In genomic region chr17:79361221-79361734, GRCh38 we compare ENCODE assay signal across 18 cellular contexts.
A peak's percentile ranks its signal among the peaks of the same experiment; 100 is the strongest.
DNase-seq lines count a peak whose midpoint lies in the region; ATAC-seq, FAIRE-seq and TF ChIP-seq lines count a peak whose summit lies in the region.
"Had no signal": no experiment of that assay in that cellular context is flagged by ENCODE, and none has a peak within 500 bp of the region (broad histone marks: within the 10 kb centered on the region; RNA-seq: fewer than 3 reads in every experiment).

No MANE protein-coding gene starts in this region.

- CTCF ChIA-PET in activated CD8-positive, alpha-beta memory T cell treated with anti-CD3 and anti-CD28 coated beads, Interleukin-2, amount 10 ng/mL, durations not matched to agents 7 days and 5 days (lab: Charles Lee) = no interaction called here

- no peaks in the 10 kb centered on the region for H3K4me1 Mint-ChIP-seq in activated CD8-positive, alpha-beta memory T cell treated with anti-CD3 and anti-CD28 coated beads, Interleukin-2, amount 10 ng/mL, durations not matched to agents 7 days and 5 days

- DNase-seq in Right ventricle myocardium inferior (ENCODE audit: missing footprints) (peak; percentile 64), right atrium auricular region (ENCODE audit: low spot score) (no peak), kidney (peak; percentile 41), NCI-H1694 (lab: John Stamatoyannopoulos, UW) (no peak), tibial nerve (ENCODE audit: low spot score in 2 of 2) (no peak)
- DNase-seq in activated CD8-positive, alpha-beta memory T cell treated with anti-CD3 and anti-CD28 coated beads, Interleukin-2, amount 10 ng/mL, durations not matched to agents 7 days and 5 days = no peak
- DNase-seq: ACHN; C1 segment of cervical spinal cord; Calu3; CD4-positive, alpha-beta T cell; DMS 273 treated with DMSO at 0.1 percent for 48 hours; DMS79 had no signal

- TF ChIP-seq EP300 in tibial nerve (IDR thresholded peaks at IDR 0.05) = no peak

- no peaks in the 10 kb centered on the region for H3K9me3 Mint-ChIP-seq in activated CD8-positive, alpha-beta memory T cell treated with anti-CD3 and anti-CD28 coated beads, Interleukin-2, amount 10 ng/mL, durations not matched to agents 7 days and 5 days (ENCODE audit: low read depth)
- H3K9me3 Mint-ChIP-seq: CD4-positive, alpha-beta T cell had no signal

- ATAC-seq in Right ventricle myocardium inferior = no peak
- no peak for ATAC-seq in activated CD8-positive, alpha-beta memory T cell treated with anti-CD3 and anti-CD28 coated beads, Interleukin-2, amount 10 ng/mL, durations not matched to agents 7 days and 5 days
- ATAC-seq: GM12878, HCT116 had no signal

- no peak overlapping the region for H3K27ac Mint-ChIP-seq in activated CD8-positive, alpha-beta memory T cell treated with anti-CD3 and anti-CD28 coated beads, Interleukin-2, amount 10 ng/mL, durations not matched to agents 7 days and 5 days
- H3K27ac Mint-ChIP-seq: CD4-positive, alpha-beta T cell had no signal

- TF ChIP-seq CTCF in right atrium auricular region (IDR thresholded peaks at IDR 0.05) (no peak), VCaP (conservative IDR thresholded peaks at IDR 0.05) (no peak), kidney (IDR thresholded peaks at IDR 0.05; ENCODE audit: borderline replicate concordance, extremely low read depth, insufficient read depth) (no peak), tibial nerve (IDR thresholded peaks at IDR 0.05) (no peak)

- H3K27me3 ChIP-seq in right atrium auricular region = no peaks in the 10 kb centered on the region
- peaks cover 0 to 74% of the 10 kb centered on the region in 2 donors for H3K27me3 ChIP-seq in tibial nerve

- H3K36me3 Mint-ChIP-seq in activated CD8-positive, alpha-beta memory T cell treated with anti-CD3 and anti-CD28 coated beads, Interleukin-2, amount 10 ng/mL, durations not matched to agents 7 days and 5 days = no peaks in the 10 kb centered on the region

- H3K4me1 ChIP-seq in right atrium auricular region (no peaks in the 10 kb centered on the region), kidney (ENCODE audit: control insufficient read depth in 1 of 2, insufficient read depth in 1 of 2, low read depth in 1 of 2, low read length in 2 of 2) (no peaks in the 10 kb centered on the region), tibial nerve (no peaks in the 10 kb centered on the region)

- no peak for TF ChIP-seq POLR2A in tibial nerve (IDR thresholded peaks at IDR 0.05)

- no peaks in the 10 kb centered on the region for H3K27me3 Mint-ChIP-seq in activated CD8-positive, alpha-beta memory T cell treated with anti-CD3 and anti-CD28 coated beads, Interleukin-2, amount 10 ng/mL, durations not matched to agents 7 days and 5 days

- H3K9me3 ChIP-seq in right atrium auricular region = no peaks in the 10 kb centered on the region
- no peaks in the 10 kb centered on the region for H3K9me3 ChIP-seq in kidney (ENCODE audit: control insufficient read depth in 1 of 2, low read length in 2 of 2)
- no peaks in the 10 kb centered on the region for H3K9me3 ChIP-seq in tibial nerve

- H3K4me3 ChIP-seq in right atrium auricular region (no peak overlapping the region), kidney (ENCODE audit: low read length in 2 of 2) (no peak overlapping the region), tibial nerve (no peak overlapping the region)
- H3K4me3 ChIP-seq: GM12878 had no signal

- no peak overlapping the region for H3K9ac ChIP-seq in kidney (ENCODE audit: low read length in 2 of 2)

- no peak overlapping the region for H3K4me3 Mint-ChIP-seq in activated CD8-positive, alpha-beta memory T cell treated with anti-CD3 and anti-CD28 coated beads, Interleukin-2, amount 10 ng/mL, durations not matched to agents 7 days and 5 days
- H3K4me3 Mint-ChIP-seq: CD4-positive, alpha-beta T cell had no signal

- H3K36me3 ChIP-seq in right atrium auricular region (no peaks in the 10 kb centered on the region), kidney (ENCODE audit: control insufficient read depth in 1 of 2, insufficient read depth in 2 of 2, low read length in 2 of 2) (no peaks in the 10 kb centered on the region), tibial nerve (no peaks in the 10 kb centered on the region)

- H3K27ac ChIP-seq in right atrium auricular region (no peak overlapping the region), VCaP (peak overlapping the region; percentile 74), kidney (ENCODE audit: low read depth in 2 of 2, low read length in 2 of 2) (no peak overlapping the region), tibial nerve (no peak overlapping the region)
- H3K27ac ChIP-seq: HL-60 had no signal

- 67 to 68% methylated on average over 12 of the region's 12 CpGs for WGBS in tibial nerve, 2 donors

- intact Hi-C loops in Right ventricle myocardium inferior (cut with DNase I) (no loop called here), kidney (cut with DNase I) (no loop called here)

- FAIRE-seq in kidney (lab: Jason Lieb, UNC) = no peak
- FAIRE-seq: GM12878, GM18507, H54 had no signal

Comparison
In these comparisons a context has a peak if more than half of its experiments do, and no peak if none do; other contexts are left out.
1. DNase-seq: peak in Right ventricle myocardium inferior (single experiment) and kidney (single experiment); none in right atrium auricular region (single experiment), activated CD8-positive, alpha-beta memory T cell treated with anti-CD3 and anti-CD28 coated beads, Interleukin-2, amount 10 ng/mL, durations not matched to agents 7 days and 5 days (single experiment), NCI-H1694 (single experiment) and tibial nerve (0 of 2).